8 cellular contexts compared by ENCODE assay signal in genomic region chr19:12696366-12697335, GRCh38. TPM values are rescaled to one million over a fixed set of nuclear protein-coding genes. Genes with fewer than 3 reads are reported as not detected.
DNase-seq lines count a peak whose midpoint lies in the region; TF ChIP-seq lines count a peak whose summit lies in the region.

Gene FBXW9, minus strand, starts transcription at chr19:12696631. Its CDS starts 50 bp downstream, at chr19:12696581.

- H3T11ph ChIP-seq in H9 (ENCODE audit: low read length): no peak within 1 kb of the TSS

- no peak within 1 kb of the TSS for H2BK20ac ChIP-seq in H9 (ENCODE audit: low read depth, low read length, poor library complexity, severe bottlenecking)

- peak within 1 kb of the TSS; percentile 82 to 89 for H3K4me3 Mint-ChIP-seq in H9

- H3K79me1 ChIP-seq in H9 (ENCODE audit: insufficient read depth, low read depth, low read length, poor library complexity, severe bottlenecking): no peaks in the 10 kb centered on the region

- no peak within 1 kb of the TSS for H2BK120ac ChIP-seq in H9 (ENCODE audit: low read depth, low read length, poor library complexity, severe bottlenecking)

- no peak within 1 kb of the TSS for H2AK5ac ChIP-seq in H9 (ENCODE audit: insufficient read length, low read length)

- no peaks in the 10 kb centered on the region for H3K79me2 ChIP-seq in H9 (ENCODE audit: insufficient read depth, low read length)

- peak; percentile 94 for DNase-seq in EH (ENCODE audit: low read depth)
- peak; percentile 97 for DNase-seq in H9
- peak; percentile 99 for DNase-seq in MV-4-11 (lab: John Stamatoyannopoulos, UW)
- peak; percentile 98 to 99 for DNase-seq in SJCRH30
- peak; percentile 96 to 97 (median 96) for DNase-seq in activated naive CD4-positive, alpha-beta T cell (lab: John Stamatoyannopoulos, UW)
- peak; percentile 90 for DNase-seq in foreskin melanocyte

- no peak within 1 kb of the TSS for H2BK5ac ChIP-seq in H9 (ENCODE audit: insufficient read length, low read length)

- H3K23me2 ChIP-seq in H9 (ENCODE audit: insufficient read length, low read depth, low read length, poor library complexity, severe bottlenecking): peaks cover 4% of the 10 kb centered on the region

- no CpG with 5 or more reads among the region's 59 CpGs for WGBS in H9 (ENCODE audit: extremely low coverage, insufficient read length, low lambda C conversion rate)

- H3K4me3 ChIP-seq in SJCRH30: peak within 1 kb of the TSS; percentile 70
- peak within 1 kb of the TSS; percentile 72 for H3K4me3 ChIP-seq in neuron (ENCODE audit: low read length)
- H3K4me3 ChIP-seq in stomach smooth muscle (ENCODE audit: low read length in 2 of 2): peak within 1 kb of the TSS; percentile 88 to 94

- H4K5ac ChIP-seq in H9 (ENCODE audit: insufficient read length, low read depth, low read length): no peak within 1 kb of the TSS

- H3K27me3 ChIP-seq in H9 (ENCODE audit: insufficient read depth, low read length) (no peaks in the 10 kb centered on the region), SJCRH30 (no peaks in the 10 kb centered on the region), neuron (ENCODE audit: insufficient read depth, low read length) (no peaks in the 10 kb centered on the region), stomach smooth muscle (ENCODE audit: control insufficient read depth in 1 of 2, insufficient read depth in 2 of 2, low read length in 2 of 2) (no peaks in the 10 kb centered on the region)

- H3K9me3 ChIP-seq in H9 (ENCODE audit: control insufficient read depth, low read depth, low read length) (no peaks in the 10 kb centered on the region), SJCRH30 (replicated peaks) (no peaks in the 10 kb centered on the region), neuron (ENCODE audit: low read length) (no peaks in the 10 kb centered on the region), stomach smooth muscle (ENCODE audit: control insufficient read depth in 2 of 2, low read length in 2 of 2) (no peaks in the 10 kb centered on the region)

- H3K9ac ChIP-seq in H9 (ENCODE audit: extremely low read depth, insufficient read length, low read length) (peak within 1 kb of the TSS; percentile 73), stomach smooth muscle (ENCODE audit: low read length in 2 of 2) (peak within 1 kb of the TSS; percentile 92 to 93)

- H3K56ac ChIP-seq in H9 (ENCODE audit: insufficient read length, low read depth, low read length): no peak within 1 kb of the TSS

- H3K27me3 Mint-ChIP-seq in H9 (ENCODE audit: low read depth): no peaks in the 10 kb centered on the region; the same call in 1 of the 2 replicates

- H3K27ac Mint-ChIP-seq in H9: peak within 1 kb of the TSS; percentile 97 to 99 (median 98)

- no peak within 1 kb of the TSS for H2AFZ ChIP-seq in H9 (ENCODE audit: low read length)
- H2AFZ ChIP-seq in neuron (ENCODE audit: low read depth, low read length): peak within 1 kb of the TSS; percentile 46

- no peak within 1 kb of the TSS for H3K4ac ChIP-seq in H9 (ENCODE audit: low read depth, low read length)

- H3K4me1 Mint-ChIP-seq in H9: 0 out of 4 replicates have a peak, but pooled peaks cover 0 to 2% of the 10 kb centered on the region in 2 experiments

- peaks cover 13 to 33% (median 25%) of the 10 kb centered on the region in 3 experiments; a peak in 6 of 7 replicates for H3K36me3 Mint-ChIP-seq in H9 (ENCODE audit: insufficient read depth in 1 of 3, low read depth in 3 of 3)

- H2BK12ac ChIP-seq in H9 (ENCODE audit: insufficient read length, low read depth, low read length): no peak within 1 kb of the TSS

- H3K27ac ChIP-seq in H9 (ENCODE audit: insufficient read length, low read depth, low read length): peak within 1 kb of the TSS; percentile 72
- peak within 1 kb of the TSS; percentile 9; the same call in 1 of the 2 replicates for H3K27ac ChIP-seq in SJCRH30
- H3K27ac ChIP-seq in stomach smooth muscle (ENCODE audit: low read length): peak within 1 kb of the TSS; percentile 94

- H3K4me2 ChIP-seq in H9 (ENCODE audit: insufficient read depth, insufficient read length, low read length): peak within 1 kb of the TSS; percentile 81

- no peak within 1 kb of the TSS for H2BK15ac ChIP-seq in H9 (ENCODE audit: low read depth, low read length)

- H3K36me3 ChIP-seq in SJCRH30 (peaks cover 18% of the 10 kb centered on the region), neuron (ENCODE audit: insufficient read depth, low read length) (peaks cover 30% of the 10 kb centered on the region), stomach smooth muscle (ENCODE audit: control insufficient read depth in 2 of 2, insufficient read depth in 2 of 2, low read length in 2 of 2) (peaks cover 6 to 13% of the 10 kb centered on the region in 2 donors)

- peak within 1 kb of the TSS; percentile 79; the same call in 1 of the 2 replicates for H3K14ac ChIP-seq in H9 (ENCODE audit: insufficient read depth, low read length)

- H3K4me1 ChIP-seq in H9 (ENCODE audit: insufficient read depth, low read length): 0 out of 2 replicates have a peak, but pooled peaks cover 2% of the 10 kb centered on the region
- H3K4me1 ChIP-seq in SJCRH30: peaks cover 3% of the 10 kb centered on the region; the same call in 1 of the 2 replicates
- H3K4me1 ChIP-seq in neuron (ENCODE audit: insufficient read depth, low read length): peaks cover 10% of the 10 kb centered on the region
- peaks cover 18% of the 10 kb centered on the region for H3K4me1 ChIP-seq in stomach smooth muscle (ENCODE audit: control insufficient read depth, insufficient read depth, low read length)

- H3K18ac ChIP-seq in H9 (ENCODE audit: insufficient read length, low read depth, low read length): peak within 1 kb of the TSS; percentile 51

- TF ChIP-seq CTCF in H9 (conservative IDR thresholded peaks at IDR 0.05): no peak

- peaks cover 3% of the 10 kb centered on the region for H4K20me1 ChIP-seq in H9 (ENCODE audit: control insufficient read depth, insufficient read depth, insufficient read length)

- H3K23ac ChIP-seq in H9 (ENCODE audit: insufficient read length, low read depth, low read length): no peak within 1 kb of the TSS

- no peaks in the 10 kb centered on the region for H3K9me3 Mint-ChIP-seq in H9

- no peak within 1 kb of the TSS for H4K8ac ChIP-seq in H9 (replicated peaks; ENCODE audit: insufficient read length, low read depth, low read length)

- H4K91ac ChIP-seq in H9 (ENCODE audit: insufficient read length, low read depth, low read length): no peak within 1 kb of the TSS

RNA-seq across cellular contexts. Expression of gene FBXW9, which starts in this region (rescaled TPM):
- total RNA-seq in H9 (2021): 10.8 and 11.7 TPM in 2 replicates
- total RNA-seq in SJCRH30 (2014; rRNA removed; shearing (Covaris generic)): 7.8 and 8.3 TPM in 2 replicates

Comparison
In these comparisons a context has a peak if more than half of its experiments do, and no peak if none do; other contexts are left out.
1. Peak in every context shown above with its lines: DNase-seq, H3K4me3 ChIP-seq and H3K27ac ChIP-seq.
2. H3K27ac ChIP-seq: peak in every context shown above with its lines; median percentile 94 in stomach smooth muscle; 72 in H9; 9 in SJCRH30.